1 cellular context compared by ENCODE assay signal in genomic region chr19:41859618-41860418, GRCh38.
TF ChIP-seq lines count a peak whose summit lies in the region.

RPS19 (plus strand) TSS chr19:41860255; CDS start chr19:41860775, 520 bp downstream.

TF ChIP-seq in HepG2, 621 proteins besides CTCF, POLR2A, EP300 and RAD21 (continued from another document and continues in another):
- TF ChIP-seq PAXIP1 (CRISPR knock-in tag; conservative IDR thresholded peaks at IDR 0.05) (peak; percentile 53), BCL6 (CRISPR knock-in tag; IDR thresholded peaks at IDR 0.05) (0 out of 2 replicates have a peak, but pooled peaks have one; percentile 14), ZXDC (CRISPR knock-in tag; IDR thresholded peaks at IDR 0.05) (peak; percentile 100), ARNT2 (CRISPR knock-in tag; IDR thresholded peaks at IDR 0.05; ENCODE audit: low read depth) (peak; percentile 99), ZNF660 (CRISPR knock-in tag; IDR thresholded peaks at IDR 0.05; ENCODE audit: borderline replicate concordance, low read depth) (no peak), FLYWCH1 (CRISPR knock-in tag; IDR thresholded peaks at IDR 0.05) (no peak), HNRNPH1 (optimal IDR thresholded peaks at IDR 0.05; ENCODE audit: low read depth, low read length) (peak; percentile 94), RBM39 (IDR thresholded peaks at IDR 0.05; ENCODE audit: low read depth, low read length, poor library complexity, severe bottlenecking) (peak; percentile 82), SP5 (CRISPR knock-in tag; IDR thresholded peaks at IDR 0.05; ENCODE audit: borderline replicate concordance, low read depth) (peak; percentile 82), ZNF430 (CRISPR knock-in tag; IDR thresholded peaks at IDR 0.05) (0 out of 2 replicates have a peak, but pooled peaks have one; percentile 72), CENPX (CRISPR knock-in tag; IDR thresholded peaks at IDR 0.05) (no peak), MEF2D (CRISPR knock-in tag; IDR thresholded peaks at IDR 0.05) (peak; percentile 75; the same call in 1 of the 2 replicates), SPEN (CRISPR knock-in tag; IDR thresholded peaks at IDR 0.05; ENCODE audit: low read depth) (peak; percentile 98), FOXA1 (IDR thresholded peaks at IDR 0.05) (no peak), FOXA1 (CRISPR knock-in tag; IDR thresholded peaks at IDR 0.05) (no peak), KLF6 (CRISPR knock-in tag; IDR thresholded peaks at IDR 0.05) (peak; percentile 85; the same call in 1 of the 2 replicates), MIER2 (CRISPR knock-in tag; IDR thresholded peaks at IDR 0.05) (0 out of 2 replicates have a peak, but pooled peaks have one; percentile 4), ZEB1 (IDR thresholded peaks at IDR 0.05; ENCODE audit: insufficient replicate concordance, low read depth) (no peak), RXRA (CRISPR knock-in tag; IDR thresholded peaks at IDR 0.05) (peak; percentile 80), ZNF788 (CRISPR knock-in tag; IDR thresholded peaks at IDR 0.05; ENCODE audit: borderline replicate concordance) (peak; percentile 52; the same call in 1 of the 2 replicates), TFAP4 (IDR thresholded peaks at IDR 0.05; ENCODE audit: borderline replicate concordance, low read depth) (peak; percentile 73; the same call in 1 of the 2 replicates), ZNF883 (CRISPR knock-in tag; IDR thresholded peaks at IDR 0.05; ENCODE audit: not compliant biosample characterization) (peak; percentile 43), NFE2 (CRISPR knock-in tag; IDR thresholded peaks at IDR 0.05) (no peak; the same call in 1 of the 2 replicates), STAT5B (CRISPR knock-in tag; IDR thresholded peaks at IDR 0.05) (0 out of 2 replicates have a peak, but pooled peaks have one; percentile 35), ZNF350 (CRISPR knock-in tag; IDR thresholded peaks at IDR 0.05; ENCODE audit: borderline replicate concordance, low read depth) (peak; percentile 71; the same call in 1 of the 2 replicates), ZNF747 (CRISPR knock-in tag; IDR thresholded peaks at IDR 0.05; ENCODE audit: borderline replicate concordance) (peak; percentile 86), CBX1 (IDR thresholded peaks at IDR 0.05; ENCODE audit: low read depth) (no peak), ZBTB38 (CRISPR knock-in tag; IDR thresholded peaks at IDR 0.05) (peak; percentile 43), TRIM22 (IDR thresholded peaks at IDR 0.05) (no peak), SIX1 (CRISPR knock-in tag; IDR thresholded peaks at IDR 0.05; ENCODE audit: borderline replicate concordance) (0 out of 2 replicates have a peak, but pooled peaks have one; percentile 8), FOXP4 (CRISPR knock-in tag; IDR thresholded peaks at IDR 0.05) (peak; percentile 12; the same call in 1 of the 2 replicates), GTF3A (CRISPR knock-in tag; conservative IDR thresholded peaks at IDR 0.05) (peak; percentile 74; the same call in 1 of the 2 replicates), SMAD3 (CRISPR knock-in tag; IDR thresholded peaks at IDR 0.05) (peak; percentile 37; the same call in 1 of the 2 replicates), YEATS2 (CRISPR knock-in tag; IDR thresholded peaks at IDR 0.05; ENCODE audit: borderline replicate concordance) (peak; percentile 99), CC2D1A (CRISPR knock-in tag; IDR thresholded peaks at IDR 0.05) (no peak), ZMYM2 (CRISPR knock-in tag; IDR thresholded peaks at IDR 0.05) (peak; percentile 81; the same call in 1 of the 2 replicates)
- TF ChIP-seq, protein P1, sequence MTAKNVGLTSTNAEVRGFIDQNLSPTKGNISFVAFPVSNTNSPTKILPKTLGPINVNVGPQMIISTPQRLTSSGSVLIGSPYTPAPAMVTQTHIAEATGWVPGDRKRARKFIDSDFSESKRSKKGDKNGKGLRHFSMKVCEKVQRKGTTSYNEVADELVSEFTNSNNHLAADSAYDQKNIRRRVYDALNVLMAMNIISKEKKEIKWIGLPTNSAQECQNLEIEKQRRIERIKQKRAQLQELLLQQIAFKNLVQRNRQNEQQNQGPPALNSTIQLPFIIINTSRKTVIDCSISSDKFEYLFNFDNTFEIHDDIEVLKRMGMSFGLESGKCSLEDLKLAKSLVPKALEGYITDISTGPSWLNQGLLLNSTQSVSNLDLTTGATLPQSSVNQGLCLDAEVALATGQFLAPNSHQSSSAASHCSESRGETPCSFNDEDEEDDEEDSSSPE (CRISPR knock-in tag; IDR thresholded peaks at IDR 0.05): peak; percentile 79
- TF ChIP-seq, protein P2, sequence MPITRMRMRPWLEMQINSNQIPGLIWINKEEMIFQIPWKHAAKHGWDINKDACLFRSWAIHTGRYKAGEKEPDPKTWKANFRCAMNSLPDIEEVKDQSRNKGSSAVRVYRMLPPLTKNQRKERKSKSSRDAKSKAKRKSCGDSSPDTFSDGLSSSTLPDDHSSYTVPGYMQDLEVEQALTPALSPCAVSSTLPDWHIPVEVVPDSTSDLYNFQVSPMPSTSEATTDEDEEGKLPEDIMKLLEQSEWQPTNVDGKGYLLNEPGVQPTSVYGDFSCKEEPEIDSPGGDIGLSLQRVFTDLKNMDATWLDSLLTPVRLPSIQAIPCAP (CRISPR knock-in tag; IDR thresholded peaks at IDR 0.05; ENCODE audit: low read depth): no peak
- TF ChIP-seq, protein P3, sequence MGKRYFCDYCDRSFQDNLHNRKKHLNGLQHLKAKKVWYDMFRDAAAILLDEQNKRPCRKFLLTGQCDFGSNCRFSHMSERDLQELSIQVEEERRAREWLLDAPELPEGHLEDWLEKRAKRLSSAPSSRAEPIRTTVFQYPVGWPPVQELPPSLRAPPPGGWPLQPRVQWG (CRISPR knock-in tag; IDR thresholded peaks at IDR 0.05; ENCODE audit: borderline replicate concordance, low read depth): no peak
- TF ChIP-seq, protein P4, sequence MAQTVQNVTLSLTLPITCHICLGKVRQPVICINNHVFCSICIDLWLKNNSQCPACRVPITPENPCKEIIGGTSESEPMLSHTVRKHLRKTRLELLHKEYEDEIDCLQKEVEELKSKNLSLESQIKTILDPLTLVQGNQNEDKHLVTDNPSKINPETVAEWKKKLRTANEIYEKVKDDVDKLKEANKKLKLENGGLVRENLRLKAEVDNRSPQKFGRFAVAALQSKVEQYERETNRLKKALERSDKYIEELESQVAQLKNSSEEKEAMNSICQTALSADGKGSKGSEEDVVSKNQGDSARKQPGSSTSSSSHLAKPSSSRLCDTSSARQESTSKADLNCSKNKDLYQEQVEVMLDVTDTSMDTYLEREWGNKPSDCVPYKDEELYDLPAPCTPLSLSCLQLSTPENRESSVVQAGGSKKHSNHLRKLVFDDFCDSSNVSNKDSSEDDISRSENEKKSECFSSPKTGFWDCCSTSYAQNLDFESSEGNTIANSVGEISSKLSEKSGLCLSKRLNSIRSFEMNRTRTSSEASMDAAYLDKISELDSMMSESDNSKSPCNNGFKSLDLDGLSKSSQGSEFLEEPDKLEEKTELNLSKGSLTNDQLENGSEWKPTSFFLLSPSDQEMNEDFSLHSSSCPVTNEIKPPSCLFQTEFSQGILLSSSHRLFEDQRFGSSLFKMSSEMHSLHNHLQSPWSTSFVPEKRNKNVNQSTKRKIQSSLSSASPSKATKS (CRISPR knock-in tag; IDR thresholded peaks at IDR 0.05): peak; percentile 77; the same call in 1 of the 2 replicates
- TF ChIP-seq, protein P5, sequence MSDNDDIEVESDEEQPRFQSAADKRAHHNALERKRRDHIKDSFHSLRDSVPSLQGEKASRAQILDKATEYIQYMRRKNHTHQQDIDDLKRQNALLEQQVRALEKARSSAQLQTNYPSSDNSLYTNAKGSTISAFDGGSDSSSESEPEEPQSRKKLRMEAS (IDR thresholded peaks at IDR 0.05): peak; percentile 84
- TF ChIP-seq, protein P6, sequence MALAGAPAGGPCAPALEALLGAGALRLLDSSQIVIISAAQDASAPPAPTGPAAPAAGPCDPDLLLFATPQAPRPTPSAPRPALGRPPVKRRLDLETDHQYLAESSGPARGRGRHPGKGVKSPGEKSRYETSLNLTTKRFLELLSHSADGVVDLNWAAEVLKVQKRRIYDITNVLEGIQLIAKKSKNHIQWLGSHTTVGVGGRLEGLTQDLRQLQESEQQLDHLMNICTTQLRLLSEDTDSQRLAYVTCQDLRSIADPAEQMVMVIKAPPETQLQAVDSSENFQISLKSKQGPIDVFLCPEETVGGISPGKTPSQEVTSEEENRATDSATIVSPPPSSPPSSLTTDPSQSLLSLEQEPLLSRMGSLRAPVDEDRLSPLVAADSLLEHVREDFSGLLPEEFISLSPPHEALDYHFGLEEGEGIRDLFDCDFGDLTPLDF (CRISPR knock-in tag; IDR thresholded peaks at IDR 0.05): peak; percentile 33; the same call in 1 of the 2 replicates
- TF ChIP-seq, protein P7, sequence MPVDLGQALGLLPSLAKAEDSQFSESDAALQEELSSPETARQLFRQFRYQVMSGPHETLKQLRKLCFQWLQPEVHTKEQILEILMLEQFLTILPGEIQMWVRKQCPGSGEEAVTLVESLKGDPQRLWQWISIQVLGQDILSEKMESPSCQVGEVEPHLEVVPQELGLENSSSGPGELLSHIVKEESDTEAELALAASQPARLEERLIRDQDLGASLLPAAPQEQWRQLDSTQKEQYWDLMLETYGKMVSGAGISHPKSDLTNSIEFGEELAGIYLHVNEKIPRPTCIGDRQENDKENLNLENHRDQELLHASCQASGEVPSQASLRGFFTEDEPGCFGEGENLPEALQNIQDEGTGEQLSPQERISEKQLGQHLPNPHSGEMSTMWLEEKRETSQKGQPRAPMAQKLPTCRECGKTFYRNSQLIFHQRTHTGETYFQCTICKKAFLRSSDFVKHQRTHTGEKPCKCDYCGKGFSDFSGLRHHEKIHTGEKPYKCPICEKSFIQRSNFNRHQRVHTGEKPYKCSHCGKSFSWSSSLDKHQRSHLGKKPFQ (CRISPR knock-in tag; IDR thresholded peaks at IDR 0.05; ENCODE audit: insufficient replicate concordance): peak; percentile 68
